16 cellular contexts compared by ENCODE assay signal in genomic region chr10:113252650-113253560, GRCh38.
"Had no signal": no experiment of that assay in that cellular context is flagged by ENCODE, and none has a peak within 500 bp of the region (broad histone marks: within the 10 kb centered on the region; RNA-seq: fewer than 3 reads in every experiment).

No MANE protein-coding gene starts in this region.

- ATAC-seq: activated CD4-positive, CD25-positive, alpha-beta regulatory T cell treated with anti-CD3 and anti-CD28 coated beads, Interleukin-2, amount 50 U/mL, for 24 hours; body of pancreas; esophagus mucosa; left cardiac atrium had no signal

- H3K4me1 Mint-ChIP-seq: activated naive CD4-positive, alpha-beta T cell treated with anti-CD3 and anti-CD28 coated beads, Interleukin-2, amount 50 U/mL, for 24 hours; central memory CD8-positive, alpha-beta T cell; immature natural killer cell; naive B cell had no signal

- H3K36me3 Mint-ChIP-seq: activated naive CD4-positive, alpha-beta T cell treated with anti-CD3 and anti-CD28 coated beads, Interleukin-2, amount 50 U/mL, for 24 hours; immature natural killer cell; naive B cell had no signal

- H3K4me3 ChIP-seq: body of pancreas, lung, skin epidermis, tibial artery had no signal

- H3K27me3 Mint-ChIP-seq: activated naive CD4-positive, alpha-beta T cell treated with anti-CD3 and anti-CD28 coated beads, Interleukin-2, amount 50 U/mL, for 24 hours; naive B cell had no signal

- H3K9me3 Mint-ChIP-seq: activated naive CD4-positive, alpha-beta T cell treated with anti-CD3 and anti-CD28 coated beads, Interleukin-2, amount 50 U/mL, for 24 hours; central memory CD8-positive, alpha-beta T cell; dendritic cell treated with granulocyte-macrophage colony-stimulating factor and Interleukin-4, amounts not matched to agents 40 ng/mL and 50 ng/mL, for 4 days; immature natural killer cell; naive B cell had no signal

- H3K4me3 Mint-ChIP-seq: activated naive CD4-positive, alpha-beta T cell treated with anti-CD3 and anti-CD28 coated beads, Interleukin-2, amount 50 U/mL, for 24 hours; central memory CD8-positive, alpha-beta T cell; dendritic cell treated with granulocyte-macrophage colony-stimulating factor and Interleukin-4, amounts not matched to agents 40 ng/mL and 50 ng/mL, for 4 days; immature natural killer cell; naive B cell had no signal

- DNase-seq: activated effector memory CD4-positive, alpha-beta T cell treated with Interleukin-2 at 50 U/mL for 16 hours; activated T-cell treated with anti-CD3 and anti-CD28 coated beads, Interleukin-2, amount 50 U/mL, for 1 hour; body of pancreas; glutamatergic neuron; immature natural killer cell; left cardiac atrium; naive B cell; posterior cingulate gyrus; tibial artery had no signal

- H3K27ac Mint-ChIP-seq: activated naive CD4-positive, alpha-beta T cell treated with anti-CD3 and anti-CD28 coated beads, Interleukin-2, amount 50 U/mL, for 24 hours; dendritic cell treated with granulocyte-macrophage colony-stimulating factor and Interleukin-4, amounts not matched to agents 40 ng/mL and 50 ng/mL, for 4 days; immature natural killer cell had no signal
